ENCODE assay signal across 1 cellular context in genomic region chr11:134742956-134743808, GRCh38.
TF ChIP-seq lines count a peak whose summit lies in the region.

No MANE protein-coding gene starts in this region.

TF ChIP-seq in HEK293, 187 proteins besides CTCF, POLR2A, EP300 and RAD21 (continued from another document):
- TF ChIP-seq KLF17 (tag by site-specific recombination; IDR thresholded peaks at IDR 0.05) (no peak), ZNF658 (tag by site-specific recombination; IDR thresholded peaks at IDR 0.05) (no peak)
